9 cellular contexts compared by ENCODE assay signal in genomic region chr5:157828949-157829639, GRCh38. TPM values are rescaled to one million over a fixed set of nuclear protein-coding genes. Genes with fewer than 3 reads are reported as not detected.
DNase-seq lines count a peak whose midpoint lies in the region; ATAC-seq and TF ChIP-seq lines count a peak whose summit lies in the region.
"Had no signal": no experiment of that assay in that cellular context is flagged by ENCODE, and none has a peak within 500 bp of the region (broad histone marks: within the 10 kb centered on the region; RNA-seq: fewer than 3 reads in every experiment).

No MANE protein-coding gene starts in this region.

- no peak for TF ChIP-seq POLR2A in uterus (IDR thresholded peaks at IDR 0.05)

- no peak for DNase-seq in left ventricle myocardium superior
- DNase-seq in Right ventricle myocardium inferior (ENCODE audit: missing footprints), result no peak
- DNase-seq in fibroblast of villous mesenchyme (ENCODE audit: low read depth), result no peak
- DNase-seq in uterus, result no peak
- no peak for DNase-seq in cerebellum (ENCODE audit: low spot score)
- DNase-seq in GF-D8 (lab: John Stamatoyannopoulos, UW), result no peak

- peak; percentile 32 for ATAC-seq in left ventricle myocardium superior
- ATAC-seq in Right ventricle myocardium inferior, result no peak
- ATAC-seq in GM19397 (IDR thresholded peaks at IDR 0.05; ENCODE audit: unreplicated experiment), result no peak

- peaks cover 100% of the 10 kb centered on the region for H3K79me2 ChIP-seq in OCI-LY3 (ENCODE audit: low read length)

- H3K27ac ChIP-seq in OCI-LY3 (ENCODE audit: low read length) (no peak overlapping the region), uterus (peak overlapping the region; percentile 58)

- H3K4me3 ChIP-seq in OCI-LY3 (ENCODE audit: low read length) (no peak overlapping the region), fibroblast of villous mesenchyme (ENCODE audit: low read depth, low read length) (no peak overlapping the region), uterus (no peak overlapping the region)
- H3K4me3 ChIP-seq: thoracic aorta had no signal

- H3K4me1 ChIP-seq in OCI-LY3 (ENCODE audit: low read length) (peaks cover 44% of the 10 kb centered on the region), uterus (peaks cover 4 to 12% of the 10 kb centered on the region in 2 donors)

- H3K27me3 ChIP-seq in OCI-LY3 (ENCODE audit: low read depth, low read length) (no peaks in the 10 kb centered on the region), uterus (no peaks in the 10 kb centered on the region)

- peak; percentile 29; the same call in 1 of the 2 replicates for TF ChIP-seq CTCF in OCI-LY3 (IDR thresholded peaks at IDR 0.05; ENCODE audit: low read depth, low read length)
- TF ChIP-seq CTCF in fibroblast of villous mesenchyme (IDR thresholded peaks at IDR 0.05; ENCODE audit: insufficient read depth, low read depth, low read length), result peak; percentile 50
- no peak for TF ChIP-seq CTCF in uterus (IDR thresholded peaks at IDR 0.05)

- peaks cover 87% of the 10 kb centered on the region for H4K20me1 ChIP-seq in OCI-LY3 (ENCODE audit: insufficient read depth, low read length)

- no peaks in the 10 kb centered on the region for H3K9me3 ChIP-seq in OCI-LY3 (ENCODE audit: insufficient read depth, low read length)
- no peaks in the 10 kb centered on the region for H3K9me3 ChIP-seq in uterus
- H3K9me3 ChIP-seq: thoracic aorta had no signal

- H2AFZ ChIP-seq in OCI-LY3 (ENCODE audit: low read depth, low read length), result no peak overlapping the region

- H3K4me2 ChIP-seq in OCI-LY3 (ENCODE audit: low read length), result peak overlapping the region; percentile 26; the same call in 1 of the 2 replicates

- intact Hi-C loops in left ventricle myocardium superior (cut with micrococcal nuclease), result no loop called here
- intact Hi-C loops in Right ventricle myocardium inferior (cut with DNase I), result no loop called here
- intact Hi-C loops in uterus (cut with DNase I; ENCODE audit: low total_unique reads), result no loop called here

- H3K9ac ChIP-seq in OCI-LY3 (ENCODE audit: low read length), result no peak overlapping the region

- peaks cover 3% of the 10 kb centered on the region for H3K36me3 ChIP-seq in OCI-LY3 (replicated peaks; ENCODE audit: low read depth, low read length)
- H3K36me3 ChIP-seq in uterus, result no peaks in the 10 kb centered on the region
- H3K36me3 ChIP-seq: thoracic aorta had no signal

RNA-seq across cellular contexts. Expression of gene CLINT1, which starts 29.9 kb away (rescaled TPM):
- total RNA-seq in left ventricle myocardium superior, result 51.9 TPM
- 56.5 TPM for total RNA-seq in Right ventricle myocardium inferior
- 87.0 and 118 TPM in 2 replicates for total RNA-seq in fibroblast of villous mesenchyme
- total RNA-seq in uterus, result 10 to 100 TPM; 36.6 to 96.0 (median 55.3) TPM
- total RNA-seq in cerebellum, result 62.7 TPM

Comparison
In these comparisons a context has a peak if more than half of its experiments do, and no peak if none do; other contexts are left out.
1. CTCF ChIP-seq: peak in OCI-LY3 (single experiment) and fibroblast of villous mesenchyme (single experiment); none in uterus (0 of 4).